Comparison of ENCODE assay signal across 1 cellular context in genomic region chr11:58577441-58578135, GRCh38.
TF ChIP-seq lines count a peak whose summit lies in the region.

No MANE protein-coding gene starts in this region.

TF ChIP-seq in IMR-90, 13 proteins besides CTCF, POLR2A, EP300 and RAD21 (continued from another document):
- TF ChIP-seq, protein P1, sequence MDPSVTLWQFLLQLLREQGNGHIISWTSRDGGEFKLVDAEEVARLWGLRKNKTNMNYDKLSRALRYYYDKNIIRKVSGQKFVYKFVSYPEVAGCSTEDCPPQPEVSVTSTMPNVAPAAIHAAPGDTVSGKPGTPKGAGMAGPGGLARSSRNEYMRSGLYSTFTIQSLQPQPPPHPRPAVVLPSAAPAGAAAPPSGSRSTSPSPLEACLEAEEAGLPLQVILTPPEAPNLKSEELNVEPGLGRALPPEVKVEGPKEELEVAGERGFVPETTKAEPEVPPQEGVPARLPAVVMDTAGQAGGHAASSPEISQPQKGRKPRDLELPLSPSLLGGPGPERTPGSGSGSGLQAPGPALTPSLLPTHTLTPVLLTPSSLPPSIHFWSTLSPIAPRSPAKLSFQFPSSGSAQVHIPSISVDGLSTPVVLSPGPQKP (IDR thresholded peaks at IDR 0.05; ENCODE audit: borderline replicate concordance, low read depth, low read length), result no peak
- TF ChIP-seq BHLHE40 (IDR thresholded peaks at IDR 0.05; ENCODE audit: low read depth, low read length) (peak; percentile 81), NFE2L2 (IDR thresholded peaks at IDR 0.05; ENCODE audit: low read depth, low read length) (peak; percentile 29; the same call in 1 of the 2 replicates)
